ENCODE assay signal across 34 cellular contexts in genomic region chr11:5443835-5444393, GRCh38. TPM values are rescaled to one million over a fixed set of nuclear protein-coding genes. Genes with fewer than 3 reads are reported as not detected.
"Had no signal": no experiment of that assay in that cellular context is flagged by ENCODE, and none has a peak within 500 bp of the region (broad histone marks: within the 10 kb centered on the region; RNA-seq: fewer than 3 reads in every experiment).

No MANE protein-coding gene starts in this region.

- H3K36me3 Mint-ChIP-seq: mesothelial cell of epicardium; naive thymus-derived CD4-positive, alpha-beta T cell had no signal

- H3K27ac Mint-ChIP-seq: dendritic cell treated with granulocyte-macrophage colony-stimulating factor and Interleukin-4, amounts not matched to agents 40 ng/mL and 50 ng/mL, for 4 days; effector memory CD8-positive, alpha-beta T cell; endodermal cell; mesothelial cell of epicardium; naive thymus-derived CD4-positive, alpha-beta T cell had no signal

- H3K4me1 Mint-ChIP-seq: mesothelial cell of epicardium; naive thymus-derived CD4-positive, alpha-beta T cell had no signal

- H3K4me3 Mint-ChIP-seq: dendritic cell treated with granulocyte-macrophage colony-stimulating factor and Interleukin-4, amounts not matched to agents 40 ng/mL and 50 ng/mL, for 4 days; effector memory CD8-positive, alpha-beta T cell; endodermal cell; mesothelial cell of epicardium; naive thymus-derived CD4-positive, alpha-beta T cell had no signal

- DNase-seq: colonic mucosa; cortex of kidney; effector CD8-positive, alpha-beta T cell; effector memory CD8-positive, alpha-beta T cell; endodermal cell; erythroblast; esophagus squamous epithelium; foreskin fibroblast; foreskin melanocyte; gastrocnemius medialis; glutamatergic neuron; head of caudate nucleus; heart right ventricle; hippocampal formation; left cardiac atrium; left lung; left ventricle myocardium superior; lower lobe of right lung; mesenchymal stem cell; naive thymus-derived CD4-positive, alpha-beta T cell had no signal

- H3K36me3 ChIP-seq: colonic mucosa, esophagus squamous epithelium, gastrocnemius medialis, heart right ventricle, left lung, lower lobe of right lung had no signal

- H3K9me3 ChIP-seq: colonic mucosa, esophagus squamous epithelium, gastrocnemius medialis, heart right ventricle, left lung, lower lobe of right lung had no signal

- H3K9me3 Mint-ChIP-seq: effector memory CD8-positive, alpha-beta T cell; endodermal cell had no signal

- H3K27me3 ChIP-seq: colonic mucosa, esophagus squamous epithelium, gastrocnemius medialis, heart right ventricle, left lung had no signal

- FAIRE-seq: endometrium, islet of Langerhans, keratinocyte had no signal

- H3K4me3 ChIP-seq: colonic mucosa, esophagus squamous epithelium, gastrocnemius medialis, heart right ventricle, left lung, lower lobe of right lung had no signal

- H3K27ac ChIP-seq: colonic mucosa, epithelial cell of prostate, esophagus squamous epithelium, gastrocnemius medialis, heart right ventricle, left lung, lower lobe of right lung had no signal

- H3K27me3 Mint-ChIP-seq: dendritic cell treated with granulocyte-macrophage colony-stimulating factor and Interleukin-4, amounts not matched to agents 40 ng/mL and 50 ng/mL, for 4 days had no signal

- ATAC-seq: effector memory CD8-positive, alpha-beta T cell; esophagus mucosa; gastrocnemius medialis; heart right ventricle; left cardiac atrium; left lung; left ventricle myocardium superior; lower lobe of right lung; naive thymus-derived CD4-positive, alpha-beta T cell had no signal

- H3K4me1 ChIP-seq: colonic mucosa, esophagus squamous epithelium, gastrocnemius medialis, heart right ventricle, left lung, lower lobe of right lung had no signal

RNA-seq across cellular contexts. Expression of gene OR51I1, which starts 2.6 kb away (rescaled TPM):
- total RNA-seq: colonic mucosa; endodermal cell; esophagus mucosa; gastrocnemius medialis; glomerular endothelial cell; kidney epithelial cell; left cardiac atrium; left lung; left ventricle myocardium superior; lower leg skin; lung microvascular endothelial cell; mesenteric fat pad; naive thymus-derived CD4-positive, alpha-beta T cell had no signal
- polyA plus RNA-seq: heart right ventricle; keratinocyte; naive thymus-derived CD4-positive, alpha-beta T cell had no signal

RNA-seq across cellular contexts. Expression of gene OR51I2, which starts 5.2 kb away (rescaled TPM):
- total RNA-seq: colonic mucosa; dermis microvascular lymphatic vessel endothelial cell; endodermal cell; esophagus mucosa; esophagus squamous epithelium; gastrocnemius medialis; glomerular endothelial cell; heart right ventricle; kidney epithelial cell; left cardiac atrium; left lung; left ventricle myocardium superior; lower leg skin; lower lobe of right lung; lung microvascular endothelial cell; mesenteric fat pad; mesothelial cell of epicardium; mucosa of gallbladder; naive thymus-derived CD4-positive, alpha-beta T cell had no signal
- polyA plus RNA-seq: heart right ventricle; keratinocyte; naive thymus-derived CD4-positive, alpha-beta T cell had no signal

RNA-seq across cellular contexts. Expression of gene OR51Q1, which starts 22.0 kb away (rescaled TPM):
- total RNA-seq: colonic mucosa; dermis microvascular lymphatic vessel endothelial cell; esophagus mucosa; esophagus squamous epithelium; gastrocnemius medialis; glomerular endothelial cell; heart right ventricle; kidney epithelial cell; left cardiac atrium; left lung; left ventricle myocardium superior; lower leg skin; lower lobe of right lung; lung microvascular endothelial cell; mesenteric fat pad; mesothelial cell of epicardium; mucosa of gallbladder; naive thymus-derived CD4-positive, alpha-beta T cell had no signal
- polyA plus RNA-seq: heart right ventricle; keratinocyte; naive thymus-derived CD4-positive, alpha-beta T cell had no signal

RNA-seq across cellular contexts. Expression of gene OR52D1, which starts 44.6 kb away (rescaled TPM):
- total RNA-seq: colonic mucosa; dermis microvascular lymphatic vessel endothelial cell; endodermal cell; esophagus mucosa; esophagus squamous epithelium; gastrocnemius medialis; glomerular endothelial cell; heart right ventricle; kidney epithelial cell; left cardiac atrium; left lung; left ventricle myocardium superior; lower leg skin; lower lobe of right lung; lung microvascular endothelial cell; mesenteric fat pad; mesothelial cell of epicardium; mucosa of gallbladder; naive thymus-derived CD4-positive, alpha-beta T cell had no signal
- polyA plus RNA-seq: heart right ventricle; keratinocyte; naive thymus-derived CD4-positive, alpha-beta T cell had no signal
